9 cellular contexts compared by ENCODE assay signal in the genomic region with DNA sequence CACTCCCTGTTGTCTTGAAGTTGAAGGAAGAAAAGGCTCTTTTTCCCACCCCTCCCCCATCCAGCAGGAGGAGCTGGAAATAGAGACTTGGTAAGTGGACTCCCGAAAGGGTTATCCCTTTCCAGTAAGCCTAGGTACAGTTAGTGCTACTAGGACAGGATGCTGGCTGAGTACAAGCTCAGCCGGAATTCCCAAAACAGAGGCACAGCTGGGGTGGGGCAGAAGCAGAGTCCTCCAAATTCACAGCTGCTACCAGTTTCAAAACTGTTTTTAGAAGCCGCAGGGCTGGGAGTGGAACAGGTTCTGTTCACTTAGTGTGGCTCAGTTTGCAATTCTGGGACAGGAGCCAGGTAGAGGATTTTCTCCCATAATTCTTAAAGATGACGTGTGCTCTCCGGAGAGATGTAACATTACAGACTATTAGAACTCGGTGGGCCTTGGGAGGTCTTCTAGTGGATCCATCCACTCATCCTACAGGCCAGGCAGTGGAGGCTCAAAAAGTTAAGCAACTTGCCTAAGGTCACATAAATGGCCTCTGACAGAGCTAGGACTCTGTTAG. TPM values are rescaled to one million over a fixed set of nuclear protein-coding genes. Genes with fewer than 3 reads are reported as not detected.
DNase-seq lines count a peak whose midpoint lies in the region; ATAC-seq and TF ChIP-seq lines count a peak whose summit lies in the region.
"Had no signal": no experiment of that assay in that cellular context is flagged by ENCODE, and none has a peak within 500 bp of the region (broad histone marks: within the 10 kb centered on the region; RNA-seq: fewer than 3 reads in every experiment).

No MANE protein-coding gene starts in this region.

- peak; percentile 76 for DNase-seq in EH (ENCODE audit: low read depth)
- DNase-seq in SK-N-MC (ENCODE audit: low read depth, low spot score): no peak
- DNase-seq in glomerular visceral epithelial cell (ENCODE audit: extremely low spot score): peak; percentile 68
- DNase-seq in prostate gland (ENCODE audit: low spot score): peak; percentile 42
- no peak for DNase-seq in GF-D8 (lab: John Stamatoyannopoulos, UW)
- DNase-seq: activated CD8-positive, alpha-beta memory T cell treated with anti-CD3 and anti-CD28 coated beads, Interleukin-2, amount 50 U/mL, for 4 hours had no signal

- H3K36me3 ChIP-seq in SK-N-MC (ENCODE audit: insufficient read depth, low read length) (no peaks in the 10 kb centered on the region), prostate gland (no peaks in the 10 kb centered on the region)

- no peak for ATAC-seq in GM21717 (IDR thresholded peaks at IDR 0.05; ENCODE audit: unreplicated experiment)
- no peak for ATAC-seq in HG02852 (IDR thresholded peaks at IDR 0.05; ENCODE audit: unreplicated experiment)
- ATAC-seq in GM19467 (IDR thresholded peaks at IDR 0.05; ENCODE audit: unreplicated experiment): no peak

- 25% methylated on average over 6 of the region's 6 CpGs for WGBS in prostate gland

- H3K27ac ChIP-seq in SK-N-MC (peak overlapping the region; percentile 74; the same call in 1 of the 2 replicates), prostate gland (peak overlapping the region in 1 of 2 donors; percentile 32)

- H3K9me3 ChIP-seq in SK-N-MC (ENCODE audit: low read depth, low read length) (no peaks in the 10 kb centered on the region), prostate gland (no peaks in the 10 kb centered on the region)

- TF ChIP-seq POLR2A in prostate gland (IDR thresholded peaks at IDR 0.05): no peak

- H3K9ac ChIP-seq in SK-N-MC (ENCODE audit: insufficient read length): no peak overlapping the region

- H3K27me3 ChIP-seq in prostate gland (replicated peaks; ENCODE audit: insufficient read depth): no peaks in the 10 kb centered on the region

- no peak overlapping the region for H3K4me3 ChIP-seq in SK-N-MC
- H3K4me3 ChIP-seq in prostate gland: no peak overlapping the region

- intact Hi-C loops in prostate gland (cut with DNase I): no loop called here

- TF ChIP-seq CTCF in prostate gland (IDR thresholded peaks at IDR 0.05): no peak

- H3K4me1 ChIP-seq in prostate gland (replicated peaks): no peaks in the 10 kb centered on the region

RNA-seq across cellular contexts. Expression of a gene that starts 19.0 kb away (rescaled TPM):
- total RNA-seq in prostate gland: 100 to 1,000 TPM; 150 to 188 TPM

Comparison
In these comparisons a context has a peak if more than half of its experiments do, and no peak if none do; other contexts are left out.
1. DNase-seq: peak in EH (single experiment), glomerular visceral epithelial cell (single experiment) and prostate gland (single experiment); none in SK-N-MC (single experiment) and GF-D8 (single experiment).